In genomic region chr9:131476777-131477345, GRCh38 we compare ENCODE assay signal across 24 cellular contexts. TPM values are rescaled to one million over a fixed set of nuclear protein-coding genes. Genes with fewer than 3 reads are reported as not detected.
A peak's percentile ranks its signal among the peaks of the same experiment; 100 is the strongest.
DNase-seq lines count a peak whose midpoint lies in the region; ATAC-seq, FAIRE-seq and TF ChIP-seq lines count a peak whose summit lies in the region.
"Had no signal": no experiment of that assay in that cellular context is flagged by ENCODE, and none has a peak within 500 bp of the region (broad histone marks: within the 10 kb centered on the region; RNA-seq: fewer than 3 reads in every experiment).

No MANE protein-coding gene starts in this region.

- no peak for TF ChIP-seq RAD21 in HepG2 (CRISPR knock-in tag; IDR thresholded peaks at IDR 0.05)

- WGBS in HepG2 (ENCODE audit: low lambda C conversion rate) = 100% methylated on average over 4 of the region's 18 CpGs

- peaks cover 32% of the 10 kb centered on the region for H4K20me1 ChIP-seq in HepG2 (ENCODE audit: insufficient read depth, low read length)

- POLR2A ChIA-PET in RWPE1 (lab: Yijun Ruan, JAX; ENCODE audit: low non-redundant PET) (no interaction called here), HepG2 (lab: Yijun Ruan, JAX) (no interaction called here)

- no TSS peak for BruUV-seq in HepG2 (replicated peaks; lab: Mats Ljungman, UMichigan)

- no peaks in the 10 kb centered on the region for H3K9me3 ChIP-seq in cardiac muscle cell (ENCODE audit: low read depth)
- no peaks in the 10 kb centered on the region for H3K9me3 ChIP-seq in HepG2 (ENCODE audit: low read length)
- no peaks in the 10 kb centered on the region for H3K9me3 ChIP-seq in gastrocnemius medialis
- H3K9me3 ChIP-seq: BE2C had no signal

- TF ChIP-seq CTCF in RWPE1 (conservative IDR thresholded peaks at IDR 0.05; ENCODE audit: low read depth) (no peak), cardiac muscle cell (IDR thresholded peaks at IDR 0.05; ENCODE audit: low read depth, low read length) (no peak), HepG2 (CRISPR knock-in tag; IDR thresholded peaks at IDR 0.05) (no peak), gastrocnemius medialis (IDR thresholded peaks at IDR 0.05 in 4 of 5, conservative IDR thresholded peaks at IDR 0.05 in 1 of 5) (no peak)

- no peak overlapping the region for H2AFZ ChIP-seq in HepG2 (ENCODE audit: low read length)

- no peak overlapping the region for H3K9ac ChIP-seq in HepG2 (ENCODE audit: insufficient read depth, low read depth, low read length)

- no peak for FAIRE-seq in HepG2 (lab: Jason Lieb, UNC)
- FAIRE-seq: small intestine had no signal

- intact Hi-C loops in HepG2 (cut with micrococcal nuclease; ENCODE audit: unreplicated experiment) = no loop called here
- intact Hi-C loops in gastrocnemius medialis (cut with DNase I; ENCODE audit: low total_unique reads) = no loop called here

- in situ Hi-C loops in HepG2 (cut with HindIII; ENCODE audit: extremely low pct_ligation_motif_present, low pct_unique_long_range_greater_than_20kb) = loop anchor here (5.0 kb wide), 1 partner anchor 110 kb away; no protein-coding TSS in a partner anchor
- in situ Hi-C loops in gastrocnemius medialis (cut with MboI; ENCODE audit: low sequenced_read_pairs in 4 of 4) = loop anchor here in 2 of 4 donors (25.0 kb wide), 1 partner anchor 90 kb away; the partner anchor contains the start of gene PRRC2B (in 2 of the 2)

- TF ChIP-seq POLR2A in HepG2 (IDR thresholded peaks at IDR 0.05; ENCODE audit: insufficient read depth in 1 of 2, low read depth in 2 of 2, low read length in 2 of 2) (no peak), gastrocnemius medialis (IDR thresholded peaks at IDR 0.05) (peak in 1 of 2 donors; percentile 16)

- ATAC-seq in HepG2 = no peak
- peak in 1 of 2 donors; percentile 77 for ATAC-seq in gastrocnemius medialis
- no peak for ATAC-seq in HG02798 (IDR thresholded peaks at IDR 0.05; ENCODE audit: poor library complexity, unreplicated experiment)
- ATAC-seq in HG03139 (IDR thresholded peaks at IDR 0.05; ENCODE audit: unreplicated experiment) = no peak
- ATAC-seq: PC-3 had no signal

- H3K36me3 ChIP-seq in cardiac muscle cell (peaks cover 90% of the 10 kb centered on the region), HepG2 (replicated peaks in 1 of 2; ENCODE audit: control insufficient read depth in 1 of 2, insufficient read depth in 2 of 2, low read length in 2 of 2) (peaks cover 56 to 91% of the 10 kb centered on the region in 2 experiments), gastrocnemius medialis (peaks cover 9 to 80% of the 10 kb centered on the region in 2 donors)

- H3K79me2 ChIP-seq in HepG2 (ENCODE audit: insufficient read depth, low read length) = no peaks in the 10 kb centered on the region

- H3K27ac ChIP-seq in RWPE1 (peak overlapping the region; percentile 15), cardiac muscle cell (peak overlapping the region; percentile 60), HepG2 (ENCODE audit: extremely low read length, insufficient read depth, low read length) (no peak overlapping the region), gastrocnemius medialis (peak overlapping the region; percentile 73 to 90 (median 80))
- H3K27ac ChIP-seq: epithelial cell of prostate had no signal

- H3K4me1 ChIP-seq in cardiac muscle cell (ENCODE audit: low read depth) (no peaks in the 10 kb centered on the region), HepG2 (ENCODE audit: insufficient read depth, low read length) (peaks cover 15% of the 10 kb centered on the region), gastrocnemius medialis (peaks cover 12 to 30% of the 10 kb centered on the region in 2 donors)
- H3K4me1 ChIP-seq: BE2C had no signal

- H3K27me3 ChIP-seq in cardiac muscle cell (no peaks in the 10 kb centered on the region), HepG2 (ENCODE audit: control insufficient read depth in 1 of 2, insufficient read depth in 2 of 2, low read length in 2 of 2) (no peaks in the 10 kb centered on the region), gastrocnemius medialis (no peaks in the 10 kb centered on the region)
- H3K27me3 ChIP-seq: BE2C had no signal

- H3K4me2 ChIP-seq in HepG2 (ENCODE audit: low read depth, low read length) = no peak overlapping the region

- H3K4me3 ChIP-seq in cardiac muscle cell (no peak overlapping the region), HepG2 (replicated peaks in 1 of 3; ENCODE audit: insufficient read depth in 1 of 3, low read depth in 2 of 3, low read length in 3 of 3) (no peak overlapping the region), gastrocnemius medialis (no peak overlapping the region)

- TF ChIP-seq EP300 in HepG2 (IDR thresholded peaks at IDR 0.05; ENCODE audit: low read depth in 2 of 2, low read length in 2 of 2) (no peak), HepG2 (CRISPR knock-in tag; IDR thresholded peaks at IDR 0.05; ENCODE audit: borderline replicate concordance) (no peak)

- CTCF ChIA-PET in RWPE1 (lab: Yijun Ruan, JAX) (interaction anchor here (0.6 to 1.3 kb wide), 3 partner anchors 14 to 124 kb away, joined by 3 read pairs; no protein-coding TSS in a partner anchor), HepG2 (lab: Yijun Ruan, JAX; ENCODE audit: low intra/inter-chr PET ratio, low total read pairs) (no interaction called here)

- DNase-seq in RWPE1 (ENCODE audit: low spot score) = no peak
- DNase-seq in cardiac muscle cell (ENCODE audit: low read depth in 1 of 2, low spot score in 1 of 2) = no peak
- no peak for DNase-seq in HepG2 (ENCODE audit: low spot score)
- peak; percentile 73 to 91 for DNase-seq in gastrocnemius medialis
- DNase-seq in activated CD4-positive, CD25-positive, alpha-beta regulatory T cell treated with anti-CD3 and anti-CD28 coated beads, Interleukin-2, amount 50 U/mL, for 72 hours = no peak
- DNase-seq in NCI-H774 (lab: John Stamatoyannopoulos, UW) = no peak
- DNase-seq: ACHN; activated B cell treated with CpG ODN at 0.5 μM for 24 hours; activated CD4-positive, alpha-beta T cell treated with anti-CD3 and anti-CD28 coated beads, Interleukin-2, amount 50 U/mL, for 4 hours; activated naive CD4-positive, alpha-beta T cell treated with anti-CD3 and anti-CD28 coated beads, Interleukin-2, amount 10 ng/mL, durations not matched to agents 7 days and 5 days; BE2C; CD8-positive, alpha-beta memory T cell; HCEC 1CT; MV-4-11; NCI-H510A; NK-92 treated with Interleukin-12 subunit alpha and Interleukin-12 subunit beta, amount 100 ng/mL, for 24 hours; PC-3; SHP77 treated with DMSO at 0.1 percent for 48 hours; small intestine; stimulated activated CD4-positive, alpha-beta T cell treated with anti-CD3 and anti-CD28 coated beads, Interleukin-1b, Interleukin-23, amount 100 ng/mL, for 48 hours; T1000 had no signal

RNA-seq across cellular contexts. Expression of gene POMT1, which starts 25.9 kb away (rescaled TPM):
- 41.9 and 55.0 TPM in 2 replicates for total RNA-seq in cardiac muscle cell
- polyA plus RNA-seq in cardiac muscle cell = 37.4 and 60.6 TPM in 2 replicates
- 6.3 and 21.6 TPM in 2 replicates for total RNA-seq in HepG2 (2016; rRNA removed; fragmentation: Illumina TruSeq; extraction: Trizol)
- total RNA-seq in HepG2 (2016; cell fraction: cytosol; rRNA removed; fragmentation: Illumina TruSeq; extraction: Trizol; ENCODE audit: low read depth) = 5.0 and 6.5 TPM in 2 replicates
- total RNA-seq in HepG2 (2016; cell fraction: insoluble cytoplasmic fraction; rRNA removed; fragmentation: Illumina TruSeq; extraction: Trizol) = 5.8 and 22.8 TPM in 2 replicates
- 5.6 and 5.9 TPM in 2 replicates for total RNA-seq in HepG2 (2016; cell fraction: membrane; rRNA removed; fragmentation: Illumina TruSeq; extraction: Trizol)
- 28.2 and 33.1 TPM in 2 replicates for total RNA-seq in HepG2 (2016; cell fraction: nucleus; rRNA removed; fragmentation: Illumina TruSeq; extraction: Trizol)
- polyA plus RNA-seq in HepG2 (2011; rRNA removed) = 22.7 and 27.1 TPM in 2 replicates
- polyA plus RNA-seq in HepG2 (2011; cell fraction: cytosol; rRNA removed) = 9.8 and 11.4 TPM in 2 replicates
- polyA plus RNA-seq in HepG2 (2011; cell fraction: nucleus; rRNA removed) = 211 and 287 TPM in 2 replicates
- 17.9 and 24.4 TPM in 2 replicates for polyA plus RNA-seq in HepG2 (2012)
- polyA plus RNA-seq in HepG2 (2016; cell fraction: cytosol; fragmentation: Illumina TruSeq; extraction: Trizol; ENCODE audit: low read depth) = 1.9 and 2.4 TPM in 2 replicates
- polyA plus RNA-seq in HepG2 (2016; cell fraction: insoluble cytoplasmic fraction; fragmentation: Illumina TruSeq; extraction: Trizol; ENCODE audit: low read depth) = 5.5 and 6.3 TPM in 2 replicates
- 2.9 and 3.8 TPM in 2 replicates for polyA plus RNA-seq in HepG2 (2016; cell fraction: membrane; fragmentation: Illumina TruSeq; extraction: Trizol; ENCODE audit: low read depth)
- polyA plus RNA-seq in HepG2 (2016; cell fraction: nucleus; fragmentation: Illumina TruSeq; extraction: Trizol; ENCODE audit: insufficient read depth, low read depth) = 70.0 and 76.8 TPM in 2 replicates
- polyA minus RNA-seq in HepG2 (2011; rRNA and poly(A)+ RNA removed; ENCODE audit: low replicate concordance) = 18.6 and 32.0 TPM in 2 replicates
- polyA minus RNA-seq in HepG2 (2011; cell fraction: cytosol; rRNA and poly(A)+ RNA removed) = 4.6 and 4.7 TPM in 2 replicates
- 15.3 and 23.9 TPM in 2 replicates for polyA minus RNA-seq in HepG2 (2011; cell fraction: nucleus; rRNA and poly(A)+ RNA removed)
- total RNA-seq in gastrocnemius medialis = 10 to 100 TPM; 14.3 to 43.1 (median 32.2) TPM

RNA-seq across cellular contexts. Expression of gene UCK1, which starts 54.2 kb away (rescaled TPM):
- 39.5 and 57.1 TPM in 2 replicates for total RNA-seq in cardiac muscle cell
- polyA plus RNA-seq in cardiac muscle cell = 45.4 and 48.8 TPM in 2 replicates
- 24.1 and 25.3 TPM in 2 replicates for total RNA-seq in HepG2 (2016; rRNA removed; fragmentation: Illumina TruSeq; extraction: Trizol)
- total RNA-seq in HepG2 (2016; cell fraction: cytosol; rRNA removed; fragmentation: Illumina TruSeq; extraction: Trizol; ENCODE audit: low read depth) = 15.3 and 19.7 TPM in 2 replicates
- total RNA-seq in HepG2 (2016; cell fraction: insoluble cytoplasmic fraction; rRNA removed; fragmentation: Illumina TruSeq; extraction: Trizol) = 23.3 and 24.1 TPM in 2 replicates
- total RNA-seq in HepG2 (2016; cell fraction: membrane; rRNA removed; fragmentation: Illumina TruSeq; extraction: Trizol) = 33.2 and 36.4 TPM in 2 replicates
- 15.4 and 16.5 TPM in 2 replicates for total RNA-seq in HepG2 (2016; cell fraction: nucleus; rRNA removed; fragmentation: Illumina TruSeq; extraction: Trizol)
- 11.0 and 15.3 TPM in 2 replicates for polyA plus RNA-seq in HepG2 (2011; rRNA removed)
- 14.5 and 15.9 TPM in 2 replicates for polyA plus RNA-seq in HepG2 (2011; cell fraction: cytosol; rRNA removed)
- polyA plus RNA-seq in HepG2 (2011; cell fraction: nucleus; rRNA removed) = 23.4 and 24.9 TPM in 2 replicates
- polyA plus RNA-seq in HepG2 (2012) = 12.9 and 14.6 TPM in 2 replicates
- polyA plus RNA-seq in HepG2 (2016; cell fraction: cytosol; fragmentation: Illumina TruSeq; extraction: Trizol; ENCODE audit: low read depth) = 19.2 and 25.0 TPM in 2 replicates
- polyA plus RNA-seq in HepG2 (2016; cell fraction: insoluble cytoplasmic fraction; fragmentation: Illumina TruSeq; extraction: Trizol; ENCODE audit: low read depth) = 27.5 and 27.7 TPM in 2 replicates
- polyA plus RNA-seq in HepG2 (2016; cell fraction: membrane; fragmentation: Illumina TruSeq; extraction: Trizol; ENCODE audit: low read depth) = 32.5 and 35.5 TPM in 2 replicates
- 32.5 and 35.4 TPM in 2 replicates for polyA plus RNA-seq in HepG2 (2016; cell fraction: nucleus; fragmentation: Illumina TruSeq; extraction: Trizol; ENCODE audit: insufficient read depth, low read depth)
- polyA minus RNA-seq in HepG2 (2011; rRNA and poly(A)+ RNA removed; ENCODE audit: low replicate concordance) = 11.4 and 48.7 TPM in 2 replicates
- 6.5 and 6.8 TPM in 2 replicates for polyA minus RNA-seq in HepG2 (2011; cell fraction: cytosol; rRNA and poly(A)+ RNA removed)
- polyA minus RNA-seq in HepG2 (2011; cell fraction: nucleus; rRNA and poly(A)+ RNA removed) = 8.3 and 8.5 TPM in 2 replicates
- 10 to 100 TPM; 39.7 to 86.9 (median 43.9) TPM for total RNA-seq in gastrocnemius medialis

Comparison
In these comparisons a context has a peak if more than half of its experiments do, and no peak if none do; other contexts are left out.
1. DNase-seq: peak in gastrocnemius medialis (2 of 2); none in RWPE1 (single experiment), cardiac muscle cell (0 of 2), HepG2 (single experiment), activated CD4-positive, CD25-positive, alpha-beta regulatory T cell treated with anti-CD3 and anti-CD28 coated beads, Interleukin-2, amount 50 U/mL, for 72 hours (single experiment) and NCI-H774 (single experiment).